ENCODE assay signal across 10 cellular contexts in the genomic region with DNA sequence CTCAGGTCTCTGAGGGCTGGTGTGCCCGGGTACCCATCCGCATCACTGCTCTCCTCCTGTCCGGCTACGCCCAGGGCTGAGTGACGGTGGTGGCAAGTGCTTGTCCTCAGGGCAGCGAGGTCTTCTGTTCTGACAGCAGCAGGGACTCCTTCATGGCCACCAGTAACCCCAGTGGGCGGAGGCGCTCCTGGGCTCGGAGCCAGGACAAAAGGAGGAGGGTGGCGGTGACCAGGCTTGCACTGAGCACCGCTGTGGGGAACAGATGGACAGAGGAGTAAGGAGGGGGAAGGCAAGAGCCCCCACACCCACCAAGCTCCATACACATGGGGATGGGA. TPM values are rescaled to one million over a fixed set of nuclear protein-coding genes. Genes with fewer than 3 reads are reported as not detected.
DNase-seq lines count a peak whose midpoint lies in the region; ATAC-seq and TF ChIP-seq lines count a peak whose summit lies in the region.
"Had no signal": no experiment of that assay in that cellular context is flagged by ENCODE, and none has a peak within 500 bp of the region (broad histone marks: within the 10 kb centered on the region; RNA-seq: fewer than 3 reads in every experiment).

No MANE protein-coding gene starts in this region.

- H3K4me1 ChIP-seq in body of pancreas (peaks cover 4% of the 10 kb centered on the region), upper lobe of left lung (peaks cover 13 to 23% (median 18%) of the 10 kb centered on the region in 4 donors)

- TF ChIP-seq POLR2A in body of pancreas (IDR thresholded peaks at IDR 0.05) (no peak), lower leg skin (IDR thresholded peaks at IDR 0.05) (no peak), upper lobe of left lung (IDR thresholded peaks at IDR 0.05) (no peak)

- 78 to 83% methylated on average over 2 to 11 of the region's 11 CpGs for WGBS in body of pancreas, 2 donors
- 65 to 67% methylated on average over 5 to 11 of the region's 11 CpGs for WGBS in lower leg skin, 2 donors
- WGBS in upper lobe of left lung, 2 donors = 40 to 77% methylated on average over 6 to 9 of the region's 11 CpGs

- TF ChIP-seq CTCF in body of pancreas (IDR thresholded peaks at IDR 0.05) (no peak), lower leg skin (IDR thresholded peaks at IDR 0.05) (no peak), upper lobe of left lung (IDR thresholded peaks at IDR 0.05) (no peak)

- CTCF ChIA-PET in activated naive CD4-positive, alpha-beta T cell treated with anti-CD3 and anti-CD28 coated beads, Interleukin-2, amount 10 ng/mL, durations not matched to agents 7 days and 5 days (lab: Charles Lee) = no interaction called here

- no peak overlapping the region for H3K27ac Mint-ChIP-seq in activated naive CD4-positive, alpha-beta T cell treated with anti-CD3 and anti-CD28 coated beads, Interleukin-2, amount 10 ng/mL, durations not matched to agents 7 days and 5 days

- peaks cover 20% of the 10 kb centered on the region for H3K4me1 Mint-ChIP-seq in activated naive CD4-positive, alpha-beta T cell treated with anti-CD3 and anti-CD28 coated beads, Interleukin-2, amount 10 ng/mL, durations not matched to agents 7 days and 5 days

- H3K4me3 Mint-ChIP-seq in activated naive CD4-positive, alpha-beta T cell treated with anti-CD3 and anti-CD28 coated beads, Interleukin-2, amount 10 ng/mL, durations not matched to agents 7 days and 5 days = no peak overlapping the region

- peak; percentile 11 for DNase-seq in activated naive CD4-positive, alpha-beta T cell treated with anti-CD3 and anti-CD28 coated beads, Interleukin-2, amount 10 ng/mL, durations not matched to agents 7 days and 5 days
- DNase-seq in activated naive CD4-positive, alpha-beta T cell treated with Interleukin-2 at 50 U/mL for 16 hours = no peak
- DNase-seq in body of pancreas (peak in 3 of 4 donors; percentile 10 to 18 (median 15)), lower leg skin (ENCODE audit: low spot score in 2 of 2) (peak; percentile 24 to 87), upper lobe of left lung (peak; percentile 20 to 66), NCI-H2029 (lab: John Stamatoyannopoulos, UW) (no peak), COLO829 (ENCODE audit: low spot score) (no peak)
- DNase-seq: hippocampal formation, MV-4-11 had no signal

- H3K36me3 ChIP-seq in body of pancreas (replicated peaks in 1 of 2; ENCODE audit: insufficient read depth in 1 of 2, low read depth in 2 of 2) = no peaks in the 10 kb centered on the region
- peaks cover 0 to 18% (median 4%) of the 10 kb centered on the region in 4 donors for H3K36me3 ChIP-seq in upper lobe of left lung

- H3K27me3 ChIP-seq in body of pancreas (no peaks in the 10 kb centered on the region), upper lobe of left lung (no peaks in the 10 kb centered on the region)

- TF ChIP-seq EP300 in upper lobe of left lung (IDR thresholded peaks at IDR 0.05) = no peak

- intact Hi-C loops in body of pancreas (cut with DNase I) (no loop called here), lower leg skin (cut with DNase I; ENCODE audit: low total_unique reads) (no loop called here)

- H3K4me3 ChIP-seq in body of pancreas = no peak overlapping the region
- H3K4me3 ChIP-seq in lower leg skin (ENCODE audit: low read depth, poor library complexity, severe bottlenecking) = no peak overlapping the region
- H3K4me3 ChIP-seq in upper lobe of left lung = no peak overlapping the region

- H3K9me3 ChIP-seq in body of pancreas (no peaks in the 10 kb centered on the region), upper lobe of left lung (no peaks in the 10 kb centered on the region)

- no peaks in the 10 kb centered on the region for H3K27me3 Mint-ChIP-seq in activated naive CD4-positive, alpha-beta T cell treated with anti-CD3 and anti-CD28 coated beads, Interleukin-2, amount 10 ng/mL, durations not matched to agents 7 days and 5 days

- peaks cover 5% of the 10 kb centered on the region for H3K36me3 Mint-ChIP-seq in activated naive CD4-positive, alpha-beta T cell treated with anti-CD3 and anti-CD28 coated beads, Interleukin-2, amount 10 ng/mL, durations not matched to agents 7 days and 5 days

- ATAC-seq in body of pancreas (no peak), upper lobe of left lung (ENCODE audit: low FRiP score in 2 of 2) (peak in 1 of 2 donors; percentile 27), GM19035 (IDR thresholded peaks at IDR 0.05; ENCODE audit: unreplicated experiment) (no peak)

- no peaks in the 10 kb centered on the region for H3K9me3 Mint-ChIP-seq in activated naive CD4-positive, alpha-beta T cell treated with anti-CD3 and anti-CD28 coated beads, Interleukin-2, amount 10 ng/mL, durations not matched to agents 7 days and 5 days

- H3K27ac ChIP-seq in body of pancreas (no peak overlapping the region), upper lobe of left lung (no peak overlapping the region)

RNA-seq across cellular contexts. Expression of gene CD320, which starts 5.8 kb away (rescaled TPM):
- 10 to 100 TPM; 34.0 to 41.2 TPM for total RNA-seq in body of pancreas
- total RNA-seq in lower leg skin = 10 to 100 TPM in 3 of 4 donors, 1 to 10 TPM in 1; 9.0 to 23.6 (median 16.8) TPM
- total RNA-seq in upper lobe of left lung = 10 to 100 TPM; 10.5 to 54.0 (median 27.3) TPM

RNA-seq across cellular contexts. Expression of gene NDUFA7, which starts 18.9 kb away (rescaled TPM):
- total RNA-seq in body of pancreas = 1 to 10 TPM; 4.3 to 6.7 TPM
- 10 to 100 TPM; 24.5 to 39.5 (median 32.3) TPM for total RNA-seq in lower leg skin
- total RNA-seq in upper lobe of left lung = 10 to 100 TPM; 13.6 to 50.9 (median 31.1) TPM

RNA-seq across cellular contexts. Expression of gene RPS28, which starts 19.0 kb away (rescaled TPM):
- total RNA-seq in body of pancreas (100 to 1,000 TPM; 322 to 334 TPM), lower leg skin (100 to 1,000 TPM; 427 to 879 (median 727) TPM), upper lobe of left lung (1,000 to 10,000 TPM in 2 of 6 donors, 100 to 1,000 TPM in 4; 282 to 1,919 (median 843) TPM)

RNA-seq across cellular contexts. Expression of gene KANK3, which starts 40.7 kb away (rescaled TPM):
- total RNA-seq in body of pancreas (10 to 100 TPM in 1 of 2 donors, 1 to 10 TPM in 1; 9.1 to 25.7 TPM), lower leg skin (10 to 100 TPM in 2 of 4 donors, 1 to 10 TPM in 2; 7.6 to 16.7 (median 11.4) TPM), upper lobe of left lung (100 to 1,000 TPM in 1 of 6 donors, 10 to 100 TPM in 5; 27.7 to 109 (median 56.9) TPM)

Comparison
In these comparisons a context has a peak if more than half of its experiments do, and no peak if none do; other contexts are left out.
1. DNase-seq: peak in activated naive CD4-positive, alpha-beta T cell treated with anti-CD3 and anti-CD28 coated beads, Interleukin-2, amount 10 ng/mL, durations not matched to agents 7 days and 5 days (single experiment), body of pancreas (3 of 4), lower leg skin (2 of 2) and upper lobe of left lung (2 of 2); none in activated naive CD4-positive, alpha-beta T cell treated with Interleukin-2 at 50 U/mL for 16 hours (single experiment), NCI-H2029 (single experiment) and COLO829 (single experiment).